9 cellular contexts compared by ENCODE assay signal in the genomic region with DNA sequence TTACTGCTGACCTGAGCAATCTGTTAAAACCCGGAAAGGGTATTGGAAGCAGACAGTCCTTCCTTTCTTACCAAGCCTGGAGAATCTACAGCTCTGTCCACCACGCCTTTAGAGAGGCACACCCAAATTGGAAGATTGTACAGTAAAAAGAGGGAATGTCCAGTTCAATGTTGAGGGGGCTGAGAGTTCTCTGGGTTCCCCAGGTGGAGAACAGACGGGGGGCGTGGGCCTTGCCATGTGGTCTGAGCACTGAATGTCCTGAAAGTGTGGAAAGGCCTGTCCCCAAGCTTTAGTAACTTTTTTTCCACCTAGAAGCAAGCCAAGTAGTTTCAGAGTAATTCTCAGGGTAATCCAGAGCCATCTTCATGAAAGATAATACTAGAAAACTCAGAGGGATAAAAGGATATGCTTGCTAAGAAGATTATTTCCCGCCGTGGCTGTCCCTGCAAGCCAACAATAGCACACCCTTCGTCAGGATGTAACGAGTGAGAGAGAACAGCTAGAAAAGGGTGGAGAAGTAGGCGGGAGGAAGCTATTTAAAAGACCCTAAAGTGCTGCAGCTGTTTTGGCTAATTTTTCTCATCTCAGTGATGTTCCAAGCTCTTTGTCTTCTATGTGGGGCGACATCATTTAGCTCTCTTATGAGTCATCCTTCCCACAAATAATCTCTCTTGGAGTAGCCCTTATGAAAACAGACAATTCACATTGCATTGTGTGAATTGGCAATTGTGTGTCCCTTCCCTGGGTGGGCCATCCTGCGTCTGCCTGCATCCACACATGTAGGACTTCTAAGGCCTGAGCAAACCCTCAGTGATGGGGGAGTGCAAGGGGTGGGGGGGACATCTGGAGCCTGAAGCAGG.
DNase-seq lines count a peak whose midpoint lies in the region; ATAC-seq and TF ChIP-seq lines count a peak whose summit lies in the region.
"Had no signal": no experiment of that assay in that cellular context is flagged by ENCODE, and none has a peak within 500 bp of the region (broad histone marks: within the 10 kb centered on the region; RNA-seq: fewer than 3 reads in every experiment).

No MANE protein-coding gene starts in this region.

- no peak overlapping the region for H3K4me3 ChIP-seq in ACC112 (ENCODE audit: low read depth, low read length)

- H3K79me2 ChIP-seq in ACC112 (ENCODE audit: control insufficient read depth, insufficient read depth, low read length, unreplicated experiment): peaks cover 2% of the 10 kb centered on the region

- intact Hi-C loops in activated T-helper 1 cell treated with anti-CD3 and anti-CD28 coated beads, Interleukin-12 subunit alpha, Interleukin-12 subunit beta, Interleukin-2, Interleukin-4 antibody, amounts not matched to agents 30 ng/mL and 10 ng/mL and 1 ng/mL, durations not matched to agents 14 hours and 24 hours and 36 hours (cut with micrococcal nuclease): no loop called here
- intact Hi-C loops in activated CD4-positive, alpha-beta memory T cell treated with anti-CD3 and anti-CD28 coated beads for 36 hours (cut with micrococcal nuclease): no loop called here

- peaks cover 37% of the 10 kb centered on the region for H3K4me1 ChIP-seq in ACC112 (ENCODE audit: control insufficient read depth, insufficient read depth, low read length, unreplicated experiment)

- no peaks in the 10 kb centered on the region for H3K27me3 ChIP-seq in ACC112 (ENCODE audit: insufficient read depth, low read length)

- POLR2A ChIA-PET in activated CD4-positive, alpha-beta memory T cell treated with anti-CD3 and anti-CD28 coated beads for 36 hours (lab: Charles Lee): no interaction called here

- H3K27me3 Mint-ChIP-seq in chondrocyte (ENCODE audit: low read depth): no peaks in the 10 kb centered on the region
- H3K27me3 Mint-ChIP-seq in activated T-helper 1 cell treated with anti-CD3 and anti-CD28 coated beads, Interleukin-12 subunit alpha, Interleukin-12 subunit beta, Interleukin-2, Interleukin-4 antibody, amounts not matched to agents 30 ng/mL and 10 ng/mL and 1 ng/mL, durations not matched to agents 14 hours and 24 hours and 36 hours (ENCODE audit: insufficient read depth): no peaks in the 10 kb centered on the region
- no peaks in the 10 kb centered on the region for H3K27me3 Mint-ChIP-seq in activated CD4-positive, alpha-beta memory T cell treated with anti-CD3 and anti-CD28 coated beads for 36 hours

- H3K9me3 Mint-ChIP-seq in chondrocyte (ENCODE audit: low read depth): peaks cover 4% of the 10 kb centered on the region
- H3K9me3 Mint-ChIP-seq in activated T-helper 1 cell treated with anti-CD3 and anti-CD28 coated beads, Interleukin-12 subunit alpha, Interleukin-12 subunit beta, Interleukin-2, Interleukin-4 antibody, amounts not matched to agents 30 ng/mL and 10 ng/mL and 1 ng/mL, durations not matched to agents 14 hours and 24 hours and 36 hours: no peaks in the 10 kb centered on the region
- H3K9me3 Mint-ChIP-seq in activated CD4-positive, alpha-beta memory T cell treated with anti-CD3 and anti-CD28 coated beads for 36 hours: no peaks in the 10 kb centered on the region
- H3K9me3 Mint-ChIP-seq: CD8-positive, alpha-beta T cell had no signal

- H2AFZ ChIP-seq in ACC112 (ENCODE audit: low read length, unreplicated experiment): no peak overlapping the region

- no peak overlapping the region for H3K4me3 Mint-ChIP-seq in chondrocyte (ENCODE audit: unreplicated experiment)
- no peak overlapping the region for H3K4me3 Mint-ChIP-seq in activated T-helper 1 cell treated with anti-CD3 and anti-CD28 coated beads, Interleukin-12 subunit alpha, Interleukin-12 subunit beta, Interleukin-2, Interleukin-4 antibody, amounts not matched to agents 30 ng/mL and 10 ng/mL and 1 ng/mL, durations not matched to agents 14 hours and 24 hours and 36 hours
- no peak overlapping the region for H3K4me3 Mint-ChIP-seq in activated CD4-positive, alpha-beta memory T cell treated with anti-CD3 and anti-CD28 coated beads for 36 hours
- H3K4me3 Mint-ChIP-seq: CD8-positive, alpha-beta T cell had no signal

- ATAC-seq in GM19035 (IDR thresholded peaks at IDR 0.05; ENCODE audit: unreplicated experiment): no peak
- ATAC-seq: CD8-positive, alpha-beta T cell had no signal

- peaks cover 9% of the 10 kb centered on the region; the same call in 1 of the 2 replicates for H3K36me3 ChIP-seq in ACC112 (ENCODE audit: insufficient read depth, low read length)

- CTCF ChIA-PET in activated CD4-positive, alpha-beta memory T cell treated with anti-CD3 and anti-CD28 coated beads for 36 hours (lab: Charles Lee): interaction anchor here (0.6 kb wide), 1 partner anchor 342 kb away, joined by 3 read pairs; no protein-coding TSS in a partner anchor

- peak overlapping the region; percentile 86 for H3K27ac Mint-ChIP-seq in chondrocyte (ENCODE audit: unreplicated experiment)
- no peak overlapping the region for H3K27ac Mint-ChIP-seq in activated T-helper 1 cell treated with anti-CD3 and anti-CD28 coated beads, Interleukin-12 subunit alpha, Interleukin-12 subunit beta, Interleukin-2, Interleukin-4 antibody, amounts not matched to agents 30 ng/mL and 10 ng/mL and 1 ng/mL, durations not matched to agents 14 hours and 24 hours and 36 hours
- H3K27ac Mint-ChIP-seq in activated CD4-positive, alpha-beta memory T cell treated with anti-CD3 and anti-CD28 coated beads for 36 hours: no peak overlapping the region
- H3K27ac Mint-ChIP-seq: CD8-positive, alpha-beta T cell had no signal

- TF ChIP-seq CTCF in chondrocyte (IDR thresholded peaks at IDR 0.05): no peak

- peak overlapping the region; percentile 75 for H3K27ac ChIP-seq in ACC112 (ENCODE audit: low read depth, low read length)

- H3K36me3 Mint-ChIP-seq in chondrocyte (ENCODE audit: low read depth): no peaks in the 10 kb centered on the region
- peaks cover 2% of the 10 kb centered on the region for H3K36me3 Mint-ChIP-seq in activated T-helper 1 cell treated with anti-CD3 and anti-CD28 coated beads, Interleukin-12 subunit alpha, Interleukin-12 subunit beta, Interleukin-2, Interleukin-4 antibody, amounts not matched to agents 30 ng/mL and 10 ng/mL and 1 ng/mL, durations not matched to agents 14 hours and 24 hours and 36 hours (ENCODE audit: low read depth)
- H3K36me3 Mint-ChIP-seq in activated CD4-positive, alpha-beta memory T cell treated with anti-CD3 and anti-CD28 coated beads for 36 hours: peaks cover 8% of the 10 kb centered on the region

- peaks cover 54% of the 10 kb centered on the region for H3K4me1 Mint-ChIP-seq in chondrocyte (ENCODE audit: low read depth)
- no peaks in the 10 kb centered on the region for H3K4me1 Mint-ChIP-seq in activated T-helper 1 cell treated with anti-CD3 and anti-CD28 coated beads, Interleukin-12 subunit alpha, Interleukin-12 subunit beta, Interleukin-2, Interleukin-4 antibody, amounts not matched to agents 30 ng/mL and 10 ng/mL and 1 ng/mL, durations not matched to agents 14 hours and 24 hours and 36 hours (ENCODE audit: low read depth)
- H3K4me1 Mint-ChIP-seq in activated CD4-positive, alpha-beta memory T cell treated with anti-CD3 and anti-CD28 coated beads for 36 hours (ENCODE audit: low read depth): no peaks in the 10 kb centered on the region

- DNase-seq in NCI-H2029 treated with DMSO at 0.1 percent for 48 hours (lab: John Stamatoyannopoulos, UW) (peak; percentile 12), chondrocyte (ENCODE audit: low spot score) (no peak), midbrain (lab: John Stamatoyannopoulos, UW) (peak; percentile 55)
- DNase-seq in activated T-helper 1 cell treated with anti-CD3 and anti-CD28 coated beads, Interleukin-12 subunit alpha, Interleukin-12 subunit beta, Interleukin-2, Interleukin-4 antibody, amounts not matched to agents 30 ng/mL and 10 ng/mL and 1 ng/mL, durations not matched to agents 14 hours and 24 hours and 36 hours (ENCODE audit: low spot score): no peak
- no peak for DNase-seq in activated CD4-positive, alpha-beta memory T cell treated with anti-CD3 and anti-CD28 coated beads for 36 hours
- no peak for DNase-seq in activated naive CD4-positive, alpha-beta T cell treated with Interleukin-2 at 50 U/mL for 16 hours
- DNase-seq: CD8-positive, alpha-beta T cell had no signal

Comparison
In these comparisons a context has a peak if more than half of its experiments do, and no peak if none do; other contexts are left out.
1. DNase-seq: peak in NCI-H2029 treated with DMSO at 0.1 percent for 48 hours (single experiment) and midbrain (single experiment); none in chondrocyte (single experiment), activated T-helper 1 cell treated with anti-CD3 and anti-CD28 coated beads, Interleukin-12 subunit alpha, Interleukin-12 subunit beta, Interleukin-2, Interleukin-4 antibody, amounts not matched to agents 30 ng/mL and 10 ng/mL and 1 ng/mL, durations not matched to agents 14 hours and 24 hours and 36 hours (single experiment), activated CD4-positive, alpha-beta memory T cell treated with anti-CD3 and anti-CD28 coated beads for 36 hours (single experiment) and activated naive CD4-positive, alpha-beta T cell treated with Interleukin-2 at 50 U/mL for 16 hours (single experiment).